21 cellular contexts compared by ENCODE assay signal in the genomic region with DNA sequence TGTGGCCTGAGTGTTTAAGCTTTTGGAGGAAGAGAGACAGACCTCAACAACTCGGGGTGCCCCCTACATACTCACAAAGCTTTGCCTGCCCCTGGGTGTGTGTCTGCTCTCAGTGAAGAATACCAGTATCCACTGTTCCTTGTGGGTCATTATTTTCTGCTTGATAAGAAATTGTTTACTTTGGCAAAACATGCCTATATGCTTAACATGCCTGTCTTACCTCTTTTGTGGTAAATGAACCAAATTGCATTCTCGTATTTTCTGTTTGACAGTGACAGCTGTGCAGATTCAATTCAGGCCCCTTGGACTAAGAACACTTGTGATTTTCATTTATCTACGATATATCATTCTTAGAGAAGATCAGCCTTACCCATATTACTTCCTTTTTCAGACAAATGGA. TPM values are rescaled to one million over a fixed set of nuclear protein-coding genes. Genes with fewer than 3 reads are reported as not detected.
"Had no signal": no experiment of that assay in that cellular context is flagged by ENCODE, and none has a peak within 500 bp of the region (broad histone marks: within the 10 kb centered on the region; RNA-seq: fewer than 3 reads in every experiment).

No MANE protein-coding gene starts in this region.

- H3K9me3 ChIP-seq: prostate gland, right atrium auricular region, testis, upper lobe of right lung had no signal

- DNase-seq: activated CD4-positive, alpha-beta T cell treated with anti-CD3 and anti-CD28 coated beads, Interleukin-2, amount 50 U/mL, for 4 hours; activated gamma-delta T cell treated with Interleukin-2 at 50 U/mL for 16 hours; dermis blood vessel endothelial cell; effector memory CD4-positive, alpha-beta T cell; foreskin keratinocyte; left colon; midbrain; small intestine; stimulated activated CD4-positive, alpha-beta T cell treated with anti-CD3 and anti-CD28 coated beads, Interleukin-4, amount 100 ng/mL, for 24 hours; T-helper 17 cell; testis; upper lobe of right lung; WERI-Rb-1 had no signal

- H3K4me3 Mint-ChIP-seq: activated naive CD8-positive, alpha-beta T cell; neural progenitor cell; stimulated activated effector memory CD8-positive, alpha-beta T cell treated with anti-CD3 and anti-CD28 coated beads, Interleukin-12 subunit alpha, Interleukin-12 subunit beta, amount 100 ng/mL, for 72 hours; T-helper 17 cell had no signal

- H3K4me1 ChIP-seq: neural progenitor cell, prostate gland had no signal

- H3K4me3 ChIP-seq: hepatocyte, neural progenitor cell, prostate gland, right atrium auricular region, testis, upper lobe of right lung had no signal

- H3K36me3 Mint-ChIP-seq: stimulated activated effector memory CD8-positive, alpha-beta T cell treated with anti-CD3 and anti-CD28 coated beads, Interleukin-12 subunit alpha, Interleukin-12 subunit beta, amount 100 ng/mL, for 72 hours had no signal

- H3K4me2 ChIP-seq: hepatocyte, neural progenitor cell had no signal

- H2AFZ ChIP-seq: hepatocyte, neural progenitor cell had no signal

- ATAC-seq: foreskin keratinocyte; left colon; stimulated activated effector memory CD8-positive, alpha-beta T cell treated with anti-CD3 and anti-CD28 coated beads, Interleukin-12 subunit alpha, Interleukin-12 subunit beta, amount 100 ng/mL, for 72 hours; T-helper 17 cell; upper lobe of right lung had no signal

- H3K9ac ChIP-seq: neural progenitor cell had no signal

- H3K79me2 ChIP-seq: hepatocyte had no signal

- H3K36me3 ChIP-seq: neural progenitor cell, prostate gland, WERI-Rb-1 had no signal

- H3K27me3 Mint-ChIP-seq: activated naive CD8-positive, alpha-beta T cell; T-helper 17 cell had no signal

- H3K27me3 ChIP-seq: foreskin keratinocyte, hepatocyte, neural progenitor cell, right atrium auricular region, testis, upper lobe of right lung had no signal

- H3K9me3 Mint-ChIP-seq: neural progenitor cell; stimulated activated effector memory CD8-positive, alpha-beta T cell treated with anti-CD3 and anti-CD28 coated beads, Interleukin-12 subunit alpha, Interleukin-12 subunit beta, amount 100 ng/mL, for 72 hours had no signal

- H3K4me1 Mint-ChIP-seq: neural progenitor cell; stimulated activated effector memory CD8-positive, alpha-beta T cell treated with anti-CD3 and anti-CD28 coated beads, Interleukin-12 subunit alpha, Interleukin-12 subunit beta, amount 100 ng/mL, for 72 hours; T-helper 17 cell had no signal

- FAIRE-seq: islet of Langerhans, small intestine had no signal

- H3K27ac ChIP-seq: epithelial cell of prostate, foreskin keratinocyte, hepatocyte, neural progenitor cell, prostate gland, right atrium auricular region, testis, upper lobe of right lung, WERI-Rb-1 had no signal

- H3K27ac Mint-ChIP-seq: activated naive CD8-positive, alpha-beta T cell; neural progenitor cell; stimulated activated effector memory CD8-positive, alpha-beta T cell treated with anti-CD3 and anti-CD28 coated beads, Interleukin-12 subunit alpha, Interleukin-12 subunit beta, amount 100 ng/mL, for 72 hours; T-helper 17 cell had no signal

RNA-seq across cellular contexts. Expression of gene REP15, which starts 50.6 kb away (rescaled TPM):
- total RNA-seq: T-helper 17 cell had no signal
